9 cellular contexts compared by ENCODE assay signal in the genomic region with DNA sequence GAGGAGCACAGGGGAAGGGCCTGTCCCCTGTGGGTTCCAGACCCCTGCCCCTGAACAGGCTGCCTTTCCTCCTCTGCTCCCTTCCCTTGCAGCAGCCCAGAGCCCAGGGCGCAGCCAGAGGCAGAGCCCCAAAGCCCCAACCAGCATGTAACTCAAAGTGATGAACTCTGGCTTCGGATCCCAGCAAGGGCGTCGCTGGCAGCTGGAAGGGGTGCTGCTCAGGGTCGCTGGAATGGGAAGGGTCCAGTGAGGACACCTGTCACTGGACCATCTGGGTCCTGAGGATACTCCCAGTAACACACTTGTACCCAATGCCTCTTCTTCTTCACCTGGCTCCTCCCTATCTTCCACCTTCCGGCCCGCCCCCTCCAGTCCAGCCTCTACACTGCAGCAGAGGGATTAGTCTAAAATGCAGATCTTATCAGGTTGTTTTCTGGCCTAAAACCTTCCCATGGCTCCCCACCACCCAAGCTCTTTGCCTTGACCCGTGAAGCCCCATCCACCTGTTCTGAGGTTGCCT.
"Had no signal": no experiment of that assay in that cellular context is flagged by ENCODE, and none has a peak within 500 bp of the region (broad histone marks: within the 10 kb centered on the region; RNA-seq: fewer than 3 reads in every experiment).

No MANE protein-coding gene starts in this region.

- H3K4me3 ChIP-seq: GM23248, GM23338, HAP-1 had no signal

- H3K9me3 Mint-ChIP-seq: GM23338, HFFc6 had no signal

- DNase-seq: GM23248, GOT3, HCEC 1CT, HFFc6 had no signal

- H3K4me3 Mint-ChIP-seq: GM23338, HFFc6 had no signal

- ATAC-seq: GM23338, HCT116 had no signal

- H3K4me1 ChIP-seq: HAP-1 had no signal

- H3K27ac Mint-ChIP-seq: GM23338, HFFc6 had no signal

- H3K9ac ChIP-seq: GM23248 had no signal

- H3K9me3 ChIP-seq: HAP-1 had no signal

- H3K4me2 ChIP-seq: GM23338 had no signal

- H3K27ac ChIP-seq: GM23248 had no signal

- FAIRE-seq: H1, H54 had no signal

- H2AFZ ChIP-seq: GM23248, GM23338 had no signal

- H3K36me3 ChIP-seq: HAP-1 had no signal
